In genomic region chr14:103520657-103521437, GRCh38 we compare ENCODE assay signal across 8 cellular contexts. TPM values are rescaled to one million over a fixed set of nuclear protein-coding genes. Genes with fewer than 3 reads are reported as not detected.
DNase-seq lines count a peak whose midpoint lies in the region; ATAC-seq and TF ChIP-seq lines count a peak whose summit lies in the region.

No MANE protein-coding gene starts in this region.

- peaks cover 0 to 1% (median 0%) of the 10 kb centered on the region in 8 donors for H3K9me3 Mint-ChIP-seq in CD4-positive, alpha-beta memory T cell
- no peaks in the 10 kb centered on the region for H3K9me3 Mint-ChIP-seq in endothelial cell (ENCODE audit: unreplicated experiment)
- H3K9me3 Mint-ChIP-seq in mesothelial cell of epicardium, result no peaks in the 10 kb centered on the region

- ATAC-seq in GM18517 (IDR thresholded peaks at IDR 0.05; ENCODE audit: unreplicated experiment), result no peak

- peak; percentile 59 to 76 (median 63) for DNase-seq in CD4-positive, alpha-beta memory T cell
- no peak for DNase-seq in HFF-Myc (ENCODE audit: extremely low read depth, low read depth)
- peak; percentile 93 for DNase-seq in NCI-H69 (lab: John Stamatoyannopoulos, UW)
- peak; percentile 35 to 51 for DNase-seq in activated CD8-positive, alpha-beta memory T cell treated with anti-CD3 and anti-CD28 coated beads for 4 hours (ENCODE audit: low read depth in 2 of 2)
- peak; percentile 68 for DNase-seq in endothelial cell (ENCODE audit: low spot score)
- DNase-seq in mesothelial cell of epicardium (ENCODE audit: low spot score in 2 of 2, unreplicated experiment in 2 of 2), result peak; percentile 62 to 78
- DNase-seq in stimulated activated CD8-positive, alpha-beta memory T cell treated with anti-CD3 and anti-CD28 coated beads, Interleukin-4, amount 100 ng/mL, for 48 hours, result peak; percentile 72

- peak overlapping the region; percentile 39 to 77 (median 66) for H3K4me3 Mint-ChIP-seq in CD4-positive, alpha-beta memory T cell
- H3K4me3 Mint-ChIP-seq in endothelial cell (ENCODE audit: unreplicated experiment) (no peak overlapping the region), mesothelial cell of epicardium (peak overlapping the region; percentile 62)

- no peak overlapping the region for H3K27ac ChIP-seq in CD4-positive, alpha-beta memory T cell (ENCODE audit: low read depth, low read length)

- H3K27ac Mint-ChIP-seq in CD4-positive, alpha-beta memory T cell, result no peak overlapping the region
- H3K27ac Mint-ChIP-seq in endothelial cell (ENCODE audit: unreplicated experiment) (no peak overlapping the region), mesothelial cell of epicardium (no peak overlapping the region)

- peak; percentile 45 for TF ChIP-seq CTCF in HFF-Myc (IDR thresholded peaks at IDR 0.05; ENCODE audit: low read depth, low read length, missing control alignments)
- peak; percentile 37 for TF ChIP-seq CTCF in endothelial cell (IDR thresholded peaks at IDR 0.05; ENCODE audit: unreplicated experiment)
- TF ChIP-seq CTCF in mesothelial cell of epicardium (IDR thresholded peaks at IDR 0.05; ENCODE audit: unreplicated experiment), result peak; percentile 42

- peak overlapping the region in 1 of 2 donors; percentile 52 for H3K4me3 ChIP-seq in CD4-positive, alpha-beta memory T cell (ENCODE audit: low read length in 2 of 2)
- H3K4me3 ChIP-seq in HFF-Myc (replicated peaks; ENCODE audit: low read depth, low read length), result peak overlapping the region; percentile 42

- no peaks in the 10 kb centered on the region for H3K27me3 ChIP-seq in CD4-positive, alpha-beta memory T cell (ENCODE audit: insufficient read depth, low read length)

- H3K36me3 ChIP-seq in CD4-positive, alpha-beta memory T cell (ENCODE audit: insufficient read depth, low read length), result no peaks in the 10 kb centered on the region

- no peaks in the 10 kb centered on the region for H3K9me3 ChIP-seq in CD4-positive, alpha-beta memory T cell (ENCODE audit: control insufficient read depth in 1 of 2, low read length in 2 of 2)

- H3K27me3 Mint-ChIP-seq in CD4-positive, alpha-beta memory T cell, result peaks cover 3% of the 10 kb centered on the region in 2 donors
- H3K27me3 Mint-ChIP-seq in endothelial cell (ENCODE audit: unreplicated experiment) (peaks cover 21% of the 10 kb centered on the region), mesothelial cell of epicardium (ENCODE audit: low read depth) (peaks cover 41% of the 10 kb centered on the region)

- intact Hi-C loops in CD4-positive, alpha-beta memory T cell (cut with micrococcal nuclease), result loop anchor here (1.0 kb wide), 1 partner anchor 8 kb away; the partner anchor contains the start of gene TRMT61A

- POLR2A ChIA-PET in CD4-positive, alpha-beta memory T cell (lab: Charles Lee; ENCODE audit: partially characterized antibody), result interaction anchor here (0.7 to 2.5 kb wide), 6 partner anchors 9 to 187 kb away, joined by 3 to 17 read pairs (median 4); partner anchors contain the start of genes BAG5, COA8, EIF5 and TRMT61A

- peaks cover 0 to 1% of the 10 kb centered on the region in 2 donors for H3K36me3 Mint-ChIP-seq in CD4-positive, alpha-beta memory T cell
- H3K36me3 Mint-ChIP-seq in endothelial cell (ENCODE audit: low read depth, unreplicated experiment) (peaks cover 5% of the 10 kb centered on the region), mesothelial cell of epicardium (no peaks in the 10 kb centered on the region)

- CTCF ChIA-PET in CD4-positive, alpha-beta memory T cell (lab: Charles Lee; ENCODE audit: partially characterized antibody), result interaction anchor here (0.7 to 7.2 kb wide), 10 partner anchors 10 to 43 kb away, joined by 3 to 78 read pairs (median 4); partner anchors contain the start of genes BAG5 and COA8

- peaks cover 22% of the 10 kb centered on the region for H3K4me1 ChIP-seq in CD4-positive, alpha-beta memory T cell (ENCODE audit: insufficient read depth, low read length)

- H3K4me1 Mint-ChIP-seq in CD4-positive, alpha-beta memory T cell, result peaks cover 0 to 21% (median 8%) of the 10 kb centered on the region in 4 donors
- H3K4me1 Mint-ChIP-seq in endothelial cell (ENCODE audit: unreplicated experiment) (peaks cover 9% of the 10 kb centered on the region), mesothelial cell of epicardium (peaks cover 35% of the 10 kb centered on the region)

RNA-seq across cellular contexts. Expression of gene CKB, which starts 1.8 kb away (rescaled TPM):
- 1 to 10 TPM; 2.8 to 3.0 TPM for total RNA-seq in CD4-positive, alpha-beta memory T cell
- 1 to 10 TPM; 2.0 to 2.1 TPM for polyA plus RNA-seq in CD4-positive, alpha-beta memory T cell
- total RNA-seq in endothelial cell (ENCODE audit: unreplicated experiment), result 23.1 TPM
- 50.6 to 56.7 TPM (median 53.3 TPM) in 3 replicates for total RNA-seq in mesothelial cell of epicardium

RNA-seq across cellular contexts. Expression of gene TRMT61A, which starts 8.1 kb away (rescaled TPM):
- 10 to 100 TPM; 14.0 TPM for total RNA-seq in CD4-positive, alpha-beta memory T cell
- 1 to 10 TPM; 4.6 to 9.3 TPM for polyA plus RNA-seq in CD4-positive, alpha-beta memory T cell
- total RNA-seq in endothelial cell (ENCODE audit: unreplicated experiment), result 6.1 TPM
- total RNA-seq in mesothelial cell of epicardium, result 8.7 to 9.5 TPM (median 9.5 TPM) in 3 replicates

RNA-seq across cellular contexts. Expression of gene BAG5, which starts 41.6 kb away (rescaled TPM):
- total RNA-seq in CD4-positive, alpha-beta memory T cell, result 10 to 100 TPM; 37.0 to 37.1 TPM
- 10 to 100 TPM; 33.1 to 39.5 TPM for polyA plus RNA-seq in CD4-positive, alpha-beta memory T cell
- total RNA-seq in endothelial cell (ENCODE audit: unreplicated experiment), result 39.9 TPM
- total RNA-seq in mesothelial cell of epicardium, result 21.8 to 23.5 TPM (median 22.2 TPM) in 3 replicates

RNA-seq across cellular contexts. Expression of gene COA8, which starts 41.9 kb away (rescaled TPM):
- total RNA-seq in CD4-positive, alpha-beta memory T cell, result 10 to 100 TPM; 26.1 to 29.2 TPM
- 10 to 100 TPM; 52.9 to 63.9 TPM for polyA plus RNA-seq in CD4-positive, alpha-beta memory T cell
- 45.2 TPM for total RNA-seq in endothelial cell (ENCODE audit: unreplicated experiment)
- 35.4 to 38.8 TPM (median 36.0 TPM) in 3 replicates for total RNA-seq in mesothelial cell of epicardium
